Comparison of ENCODE assay signal across 16 cellular contexts in the genomic region with DNA sequence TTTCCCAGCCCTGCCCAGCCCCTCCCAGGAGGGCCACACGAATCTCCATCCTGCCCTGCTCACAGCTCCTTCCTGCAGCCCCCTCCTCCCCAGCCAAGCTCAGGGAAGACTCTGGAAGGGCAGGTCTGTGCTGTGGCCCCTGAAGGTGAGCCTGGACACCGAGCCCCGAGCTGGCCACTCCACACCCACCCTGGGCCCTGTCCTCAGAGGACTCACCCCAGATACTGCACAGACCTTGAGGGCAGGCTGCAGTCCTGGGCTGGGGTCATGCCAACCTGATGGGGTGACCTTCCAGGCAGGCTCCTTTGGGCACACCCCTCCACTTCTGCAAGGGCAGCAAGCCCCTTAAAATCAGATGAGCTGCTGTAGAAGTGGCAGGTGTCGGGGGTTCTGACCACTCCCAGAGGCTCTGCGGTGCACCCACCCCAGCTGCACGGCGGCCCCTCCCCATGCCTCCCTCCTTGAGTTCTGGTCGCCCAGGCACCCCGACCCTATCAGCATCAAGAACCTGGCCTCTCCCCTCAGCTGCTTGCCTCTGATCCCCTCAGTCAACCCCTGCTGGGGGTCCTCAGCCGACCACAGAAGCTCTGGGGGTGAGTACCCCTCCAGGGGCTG. TPM values are rescaled to one million over a fixed set of nuclear protein-coding genes. Genes with fewer than 3 reads are reported as not detected.
DNase-seq lines count a peak whose midpoint lies in the region; ATAC-seq and TF ChIP-seq lines count a peak whose summit lies in the region.
"Had no signal": no experiment of that assay in that cellular context is flagged by ENCODE, and none has a peak within 500 bp of the region (broad histone marks: within the 10 kb centered on the region; RNA-seq: fewer than 3 reads in every experiment).

No MANE protein-coding gene starts in this region.

- peaks cover 3% of the 10 kb centered on the region for H3K36me3 ChIP-seq in right atrium auricular region
- H3K36me3 ChIP-seq in RWPE2 (ENCODE audit: low read depth), result no peaks in the 10 kb centered on the region
- no peaks in the 10 kb centered on the region for H3K36me3 ChIP-seq in aorta (ENCODE audit: control insufficient read depth in 1 of 2, insufficient read depth in 2 of 2, low read length in 1 of 2)
- H3K36me3 ChIP-seq: BLaER1 treated with 17β-estradiol and CSF1 and Interleukin-3, amounts not matched to agents 10 nM and 100 nM; HAP-1 had no signal

- H3K27me3 ChIP-seq in right cardiac atrium (ENCODE audit: control insufficient read depth, insufficient read depth), result no peaks in the 10 kb centered on the region
- no peaks in the 10 kb centered on the region for H3K27me3 ChIP-seq in right atrium auricular region
- no peaks in the 10 kb centered on the region for H3K27me3 ChIP-seq in RWPE2 (ENCODE audit: insufficient read depth, poor library complexity, severe bottlenecking)
- no peaks in the 10 kb centered on the region for H3K27me3 ChIP-seq in aorta (ENCODE audit: control insufficient read depth in 1 of 2, insufficient read depth in 2 of 2, low read length in 1 of 2)
- H3K27me3 ChIP-seq: BLaER1 treated with 17β-estradiol and CSF1 and Interleukin-3, amounts not matched to agents 10 nM and 100 nM had no signal

- TF ChIP-seq CTCF in right atrium auricular region (IDR thresholded peaks at IDR 0.05), result no peak
- TF ChIP-seq CTCF in RWPE2 (IDR thresholded peaks at IDR 0.05; ENCODE audit: poor library complexity, severe bottlenecking), result no peak

- H3K9me3 ChIP-seq in right cardiac atrium (ENCODE audit: control insufficient read depth, low read length) (no peaks in the 10 kb centered on the region), right atrium auricular region (no peaks in the 10 kb centered on the region), RWPE2 (ENCODE audit: severe bottlenecking) (no peaks in the 10 kb centered on the region), aorta (ENCODE audit: control insufficient read depth, low read length) (no peaks in the 10 kb centered on the region)
- H3K9me3 ChIP-seq: BLaER1 treated with 17β-estradiol and CSF1 and Interleukin-3, amounts not matched to agents 10 nM and 100 nM; HAP-1 had no signal

- DNase-seq in right cardiac atrium (peak; percentile 2 to 35 (median 17)), right atrium auricular region (ENCODE audit: low spot score) (no peak), RWPE2 (ENCODE audit: low spot score) (no peak), aorta (peak; percentile 26 to 65)
- DNase-seq in stimulated activated naive CD8-positive, alpha-beta T cell treated with anti-CD3 and anti-CD28 coated beads, Interleukin-15, amount 100 ng/mL, for 72 hours, result no peak
- DNase-seq in stimulated activated naive CD4-positive, alpha-beta T cell (lab: John Stamatoyannopoulos, UW), result no peak
- DNase-seq: CD8-positive, alpha-beta T cell; Kasumi-1; MM.1S; NCI-H1436 treated with DMSO at 0.1 percent for 48 hours; NCI-H2029 treated with DMSO at 0.1 percent for 48 hours; OCI-M1 had no signal

- ATAC-seq in right cardiac atrium (no peak), RWPE2 (ENCODE audit: low read depth) (no peak), esophagus mucosa (peak; percentile 23), aorta (ENCODE audit: low FRiP score) (no peak)
- no peak for ATAC-seq in stimulated activated naive CD8-positive, alpha-beta T cell treated with anti-CD3 and anti-CD28 coated beads, Interleukin-15, amount 100 ng/mL, for 72 hours
- ATAC-seq: CD8-positive, alpha-beta T cell had no signal

- WGBS in right cardiac atrium, result 63% methylated on average over 10 of the region's 10 CpGs
- WGBS in aorta, 2 donors, result 75 to 76% methylated on average over 10 of the region's 10 CpGs

- H3K4me1 ChIP-seq in right cardiac atrium (ENCODE audit: control insufficient read depth, insufficient read depth, low read length) (no peaks in the 10 kb centered on the region), right atrium auricular region (no peaks in the 10 kb centered on the region), RWPE2 (ENCODE audit: insufficient read depth, poor library complexity, severe bottlenecking) (peaks cover 21% of the 10 kb centered on the region), aorta (ENCODE audit: control insufficient read depth in 1 of 2, insufficient read depth in 2 of 2, low read length in 2 of 2) (no peaks in the 10 kb centered on the region)
- H3K4me1 ChIP-seq: BLaER1 treated with 17β-estradiol and CSF1 and Interleukin-3, amounts not matched to agents 10 nM and 100 nM; HAP-1 had no signal

- intact Hi-C loops in right cardiac atrium (cut with DNase I), result no loop called here
- intact Hi-C loops in aorta (cut with DNase I), result no loop called here

- H3K4me1 Mint-ChIP-seq in stimulated activated naive CD8-positive, alpha-beta T cell treated with anti-CD3 and anti-CD28 coated beads, Interleukin-15, amount 100 ng/mL, for 72 hours, result peaks cover 6% of the 10 kb centered on the region

- H3K27ac ChIP-seq in right cardiac atrium (ENCODE audit: low read length) (no peak overlapping the region), right atrium auricular region (no peak overlapping the region), RWPE2 (ENCODE audit: poor library complexity, severe bottlenecking) (peak overlapping the region; percentile 7), aorta (ENCODE audit: low read depth in 1 of 2, low read length in 2 of 2) (no peak overlapping the region)
- H3K27ac ChIP-seq: BLaER1 treated with 17β-estradiol and CSF1 and Interleukin-3, amounts not matched to agents 10 nM and 100 nM had no signal

- H3K27me3 Mint-ChIP-seq in stimulated activated naive CD8-positive, alpha-beta T cell treated with anti-CD3 and anti-CD28 coated beads, Interleukin-15, amount 100 ng/mL, for 72 hours, result peaks cover 10% of the 10 kb centered on the region

- H3K4me3 Mint-ChIP-seq in stimulated activated naive CD8-positive, alpha-beta T cell treated with anti-CD3 and anti-CD28 coated beads, Interleukin-15, amount 100 ng/mL, for 72 hours, result no peak overlapping the region
- H3K4me3 Mint-ChIP-seq: CD8-positive, alpha-beta T cell had no signal

- H3K4me3 ChIP-seq in right cardiac atrium (ENCODE audit: low read length), result no peak overlapping the region
- no peak overlapping the region for H3K4me3 ChIP-seq in right atrium auricular region
- H3K4me3 ChIP-seq in RWPE2 (ENCODE audit: severe bottlenecking), result peak overlapping the region; percentile 6
- H3K4me3 ChIP-seq in aorta (ENCODE audit: low read length in 2 of 2), result no peak overlapping the region
- H3K4me3 ChIP-seq: BLaER1 treated with 17β-estradiol and CSF1 and Interleukin-3, amounts not matched to agents 10 nM and 100 nM; HAP-1 had no signal

- H3K27ac Mint-ChIP-seq in stimulated activated naive CD8-positive, alpha-beta T cell treated with anti-CD3 and anti-CD28 coated beads, Interleukin-15, amount 100 ng/mL, for 72 hours, result no peak overlapping the region
- H3K27ac Mint-ChIP-seq: CD8-positive, alpha-beta T cell had no signal

- H3K9me3 Mint-ChIP-seq in stimulated activated naive CD8-positive, alpha-beta T cell treated with anti-CD3 and anti-CD28 coated beads, Interleukin-15, amount 100 ng/mL, for 72 hours, result no peaks in the 10 kb centered on the region
- H3K9me3 Mint-ChIP-seq: CD8-positive, alpha-beta T cell had no signal

RNA-seq across cellular contexts. Expression of a gene that starts 24.3 kb away (rescaled TPM):
- 10 to 100 TPM; 48.1 to 63.4 (median 52.2) TPM for total RNA-seq in right cardiac atrium
- 38.8 TPM for polyA plus RNA-seq in right cardiac atrium
- total RNA-seq in right atrium auricular region, result 10 to 100 TPM; 43.9 to 44.9 TPM
- 65.2 TPM for total RNA-seq in esophagus mucosa
- 10 to 100 TPM; 55.4 to 73.1 TPM for total RNA-seq in aorta
- polyA plus RNA-seq in aorta, result 10 to 100 TPM; 47.2 to 53.2 TPM

RNA-seq across cellular contexts. Expression of a gene that starts 35.8 kb away (rescaled TPM):
- total RNA-seq in right cardiac atrium (10 to 100 TPM in 3 of 4 donors, 1 to 10 TPM in 1; 7.4 to 12.9 (median 11.6) TPM), right atrium auricular region (10 to 100 TPM; 11.1 to 21.0 TPM), esophagus mucosa (not detected), aorta (1 to 10 TPM; 1.2 to 1.9 TPM)
- polyA plus RNA-seq in right cardiac atrium (17.4 TPM), aorta (1 to 10 TPM; 2.1 to 6.6 TPM)
- total RNA-seq: NCI-H460 had no signal

Comparison
In these comparisons a context has a peak if more than half of its experiments do, and no peak if none do; other contexts are left out.
1. DNase-seq: peak in right cardiac atrium (3 of 3) and aorta (2 of 2); none in right atrium auricular region (single experiment), RWPE2 (single experiment), stimulated activated naive CD8-positive, alpha-beta T cell treated with anti-CD3 and anti-CD28 coated beads, Interleukin-15, amount 100 ng/mL, for 72 hours (0 of 2) and stimulated activated naive CD4-positive, alpha-beta T cell (0 of 6).